27 cellular contexts compared by ENCODE assay signal in the genomic region with DNA sequence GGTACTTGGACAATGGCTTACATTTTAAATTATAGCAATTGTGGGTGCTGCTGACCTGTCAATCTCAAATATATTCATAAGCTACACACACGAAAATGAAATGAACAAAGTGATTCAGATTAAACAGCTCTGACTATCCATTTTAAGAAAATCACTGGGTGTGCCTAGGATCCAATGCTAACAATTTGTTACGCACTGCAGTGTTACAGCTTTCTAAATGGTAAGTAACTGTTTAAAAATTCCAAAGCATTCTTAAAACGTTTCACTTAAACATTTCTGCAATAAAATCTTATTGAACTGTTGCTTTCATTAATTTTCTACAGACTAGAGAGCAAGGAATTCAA. TPM values are rescaled to one million over a fixed set of nuclear protein-coding genes. Genes with fewer than 3 reads are reported as not detected.
DNase-seq lines count a peak whose midpoint lies in the region; ATAC-seq, FAIRE-seq and TF ChIP-seq lines count a peak whose summit lies in the region.
"Had no signal": no experiment of that assay in that cellular context is flagged by ENCODE, and none has a peak within 500 bp of the region (broad histone marks: within the 10 kb centered on the region; RNA-seq: fewer than 3 reads in every experiment).

No MANE protein-coding gene starts in this region.

- H3K27me3 ChIP-seq in ACC112 (ENCODE audit: insufficient read depth, low read length) (no peaks in the 10 kb centered on the region), lower lobe of right lung (ENCODE audit: low read depth) (no peaks in the 10 kb centered on the region), stomach smooth muscle (ENCODE audit: control insufficient read depth in 1 of 2, insufficient read depth in 2 of 2, low read length in 2 of 2) (no peaks in the 10 kb centered on the region), spleen (replicated peaks in 1 of 7) (no peaks in the 10 kb centered on the region)
- H3K27me3 ChIP-seq: BE2C had no signal

- DNase-seq in lower lobe of right lung (no peak), H54 (ENCODE audit: insufficient read length, low spot score) (no peak), spleen (no peak), SW 1271 (lab: John Stamatoyannopoulos, UW) (no peak)
- DNase-seq: activated naive CD4-positive, alpha-beta T cell treated with anti-CD3 and anti-CD28 coated beads for 36 hours; activated T-cell treated with anti-CD3 and anti-CD28 coated beads, Interleukin-2, amount 50 U/mL, for 48 hours; BE2C; COR-L47; effector memory CD8-positive, alpha-beta T cell; KG1; mesendoderm; NCI-H146; NCI-H2171; NCI-H69; stimulated activated naive B cell treated with anti-CD40 and anti-IgM and Interleukin-4, amounts not matched to agents 10 μg/mL and 1 μg/mL and 100 μg/mL, for 72 hours had no signal

- no peaks in the 10 kb centered on the region for H3K36me3 ChIP-seq in ACC112 (ENCODE audit: insufficient read depth, low read length)
- H3K36me3 ChIP-seq in lower lobe of right lung = no peaks in the 10 kb centered on the region
- no peaks in the 10 kb centered on the region for H3K36me3 ChIP-seq in stomach smooth muscle (ENCODE audit: control insufficient read depth in 2 of 2, insufficient read depth in 2 of 2, low read length in 2 of 2)
- no peaks in the 10 kb centered on the region for H3K36me3 ChIP-seq in spleen
- H3K36me3 ChIP-seq: BE2C had no signal

- H3K4me3 ChIP-seq in ACC112 (ENCODE audit: low read depth, low read length) (0 out of 2 replicates have a peak overlapping the region, but pooled peaks have one; percentile 11), lower lobe of right lung (no peak overlapping the region), stomach smooth muscle (ENCODE audit: low read length in 2 of 2) (peak overlapping the region in 1 of 2 donors; percentile 24), spleen (no peak overlapping the region)
- H3K4me3 ChIP-seq: skin epidermis had no signal

- H3K9me3 ChIP-seq in lower lobe of right lung (no peaks in the 10 kb centered on the region), stomach smooth muscle (ENCODE audit: control insufficient read depth in 2 of 2, low read length in 2 of 2) (no peaks in the 10 kb centered on the region), spleen (no peaks in the 10 kb centered on the region)
- H3K9me3 ChIP-seq: BE2C had no signal

- ATAC-seq in lower lobe of right lung = no peak
- ATAC-seq in GM19328 (IDR thresholded peaks at IDR 0.05; ENCODE audit: unreplicated experiment) = no peak
- ATAC-seq: effector memory CD8-positive, alpha-beta T cell; natural killer cell treated with Interleukin-12 subunit alpha and Interleukin-12 subunit beta and Interleukin-15 and Interleukin-18, amount 100 ng/mL, for 72 hours; stimulated activated naive B cell treated with anti-CD40 and anti-IgM and Interleukin-4, amounts not matched to agents 10 μg/mL and 1 μg/mL and 100 μg/mL, for 72 hours had no signal

- no peak overlapping the region for H3K9ac ChIP-seq in stomach smooth muscle (ENCODE audit: low read length in 2 of 2)
- H3K9ac ChIP-seq: parathyroid adenoma had no signal

- H3K27ac ChIP-seq in ACC112 (ENCODE audit: low read depth, low read length) = peak overlapping the region; percentile 67
- peak overlapping the region; percentile 85 for H3K27ac ChIP-seq in cingulate gyrus (ENCODE audit: low read depth, low read length)
- H3K27ac ChIP-seq in lower lobe of right lung = peak overlapping the region; percentile 25
- peak overlapping the region; percentile 82 for H3K27ac ChIP-seq in stomach smooth muscle (ENCODE audit: low read length)
- H3K27ac ChIP-seq in spleen = no peak overlapping the region
- H3K27ac ChIP-seq: parathyroid adenoma had no signal

- 58 to 73% (median 64%) methylated on average over 3 of the region's 3 CpGs for WGBS in spleen, 5 donors

- intact Hi-C loops in lower lobe of right lung (cut with DNase I) = no loop called here
- intact Hi-C loops in spleen (cut with DNase I; ENCODE audit: low total_unique reads) = no loop called here

- no peak for FAIRE-seq in H54 (lab: Jason Lieb, UNC)
- FAIRE-seq: A204.1, GM19239, HTR-8/SVneo had no signal

- no peaks in the 10 kb centered on the region for H3K79me2 ChIP-seq in ACC112 (ENCODE audit: control insufficient read depth, insufficient read depth, low read length, unreplicated experiment)
- H3K79me2 ChIP-seq: parathyroid adenoma had no signal

- H3K4me1 ChIP-seq in ACC112 (ENCODE audit: control insufficient read depth, insufficient read depth, low read length, unreplicated experiment) (peaks cover 16% of the 10 kb centered on the region), lower lobe of right lung (no peaks in the 10 kb centered on the region), stomach smooth muscle (ENCODE audit: control insufficient read depth, insufficient read depth, low read length) (peaks cover 3% of the 10 kb centered on the region), spleen (no peaks in the 10 kb centered on the region)
- H3K4me1 ChIP-seq: BE2C, parathyroid adenoma had no signal

- no peak for TF ChIP-seq POLR2A in H54 (IDR thresholded peaks at IDR 0.05; ENCODE audit: low read depth, low read length)
- TF ChIP-seq POLR2A in spleen (IDR thresholded peaks at IDR 0.05) = no peak

- TF ChIP-seq CTCF in lower lobe of right lung (IDR thresholded peaks at IDR 0.05) = no peak
- no peak for TF ChIP-seq CTCF in spleen (IDR thresholded peaks at IDR 0.05 in 8 of 11, conservative IDR thresholded peaks at IDR 0.05 in 3 of 11)

- no peak overlapping the region for H2AFZ ChIP-seq in ACC112 (ENCODE audit: low read length, unreplicated experiment)
- H2AFZ ChIP-seq: parathyroid adenoma had no signal

RNA-seq across cellular contexts. Expression of gene LMO3, which starts 18.9 kb away (rescaled TPM):
- total RNA-seq in lower lobe of right lung (127 TPM), spleen (1 to 10 TPM in 2 of 7 donors, under 1 TPM in 4, not detected in 1; 0.13 to 2.5 (median 0.51) TPM)
- polyA plus RNA-seq in spleen = under 1 TPM; 0.07 to 0.48 (median 0.08) TPM
- total RNA-seq: activated CD8-positive, alpha-beta memory T cell treated with anti-CD3 and anti-CD28 coated beads for 36 hours; activated naive CD4-positive, alpha-beta T cell treated with anti-CD3 and anti-CD28 coated beads for 36 hours; kidney epithelial cell; natural killer cell treated with Interleukin-12 subunit alpha and Interleukin-12 subunit beta and Interleukin-15 and Interleukin-18, amount 100 ng/mL, for 72 hours had no signal

Comparison
In these comparisons a context has a peak if more than half of its experiments do, and no peak if none do; other contexts are left out.
1. H3K27ac ChIP-seq: peak in ACC112 (single experiment), cingulate gyrus (single experiment), lower lobe of right lung (single experiment) and stomach smooth muscle (single experiment); none in spleen (0 of 8).
2. RNA of gene LMO3, which starts 18.9 kb away (total RNA-seq): 127 TPM in lower lobe of right lung (single experiment); 0.13 to 2.5 TPM in spleen; every median in the first group is over 10 times any median in the second.